18 cellular contexts compared by ENCODE assay signal in the genomic region with DNA sequence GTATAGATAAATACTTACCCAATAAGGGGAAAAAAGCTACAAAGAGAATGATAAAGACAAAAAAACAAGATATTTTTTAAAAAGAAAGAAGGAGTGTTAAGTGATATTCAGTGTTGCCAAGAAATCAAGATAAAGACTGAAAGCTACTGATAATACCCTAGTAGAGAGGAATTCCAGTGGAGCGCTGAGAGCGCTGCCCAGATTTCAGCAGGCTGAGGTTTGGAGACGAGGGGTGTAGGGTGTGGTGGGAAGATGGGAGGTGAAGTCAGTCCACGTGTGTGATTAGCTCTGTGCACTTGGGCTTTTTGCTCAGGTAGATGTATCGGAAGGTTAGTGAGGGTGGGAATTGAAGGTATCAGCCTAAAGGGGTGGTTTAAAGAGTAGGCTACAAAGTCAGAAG. TPM values are rescaled to one million over a fixed set of nuclear protein-coding genes. Genes with fewer than 3 reads are reported as not detected.
A peak's percentile ranks its signal among the peaks of the same experiment; 100 is the strongest.
DNase-seq lines count a peak whose midpoint lies in the region; ATAC-seq, FAIRE-seq and TF ChIP-seq lines count a peak whose summit lies in the region.
"Had no signal": no experiment of that assay in that cellular context is flagged by ENCODE, and none has a peak within 500 bp of the region (broad histone marks: within the 10 kb centered on the region; RNA-seq: fewer than 3 reads in every experiment).

No MANE protein-coding gene starts in this region.

- no peak overlapping the region for H2BK15ac ChIP-seq in H1 (ENCODE audit: low read length)

- H3K4me3 ChIP-seq in H1 (ENCODE audit: extremely low read depth in 1 of 4, insufficient read depth in 2 of 4, low read depth in 3 of 4, low read length in 4 of 4) = no peak overlapping the region
- no peak overlapping the region for H3K4me3 ChIP-seq in parathyroid adenoma (ENCODE audit: low read depth, low read length)
- H3K4me3 ChIP-seq in thyroid gland (replicated peaks in 1 of 3) = no peak overlapping the region
- H3K4me3 ChIP-seq in smooth muscle cell = no peak overlapping the region

- H2AFZ ChIP-seq in H1 (ENCODE audit: low read length) = no peak overlapping the region
- no peak overlapping the region for H2AFZ ChIP-seq in parathyroid adenoma
- no peak overlapping the region for H2AFZ ChIP-seq in smooth muscle cell (ENCODE audit: low read depth)

- H3K27ac Mint-ChIP-seq in WTC11 (no peak overlapping the region), glutamatergic neuron (ENCODE audit: unreplicated experiment) (peak overlapping the region; percentile 71), T-cell (no peak overlapping the region)
- H3K27ac Mint-ChIP-seq: CD4-positive, CD25-positive, alpha-beta regulatory T cell had no signal

- intact Hi-C loops in thyroid gland (cut with DNase I) = no loop called here

- H2BK5ac ChIP-seq in H1 (ENCODE audit: low read depth, low read length) = no peak overlapping the region

- no peak overlapping the region for H2BK20ac ChIP-seq in H1 (ENCODE audit: low read length)

- no peak overlapping the region for H3K27ac ChIP-seq in H1 (ENCODE audit: low read depth, low read length)
- no peak overlapping the region for H3K27ac ChIP-seq in parathyroid adenoma
- no peak overlapping the region for H3K27ac ChIP-seq in thyroid gland
- no peak overlapping the region for H3K27ac ChIP-seq in smooth muscle cell (ENCODE audit: low read depth)
- H3K27ac ChIP-seq: HL-60 had no signal

- no peak for TF ChIP-seq RAD21 in H1 (IDR thresholded peaks at IDR 0.05 in 1 of 2, conservative IDR thresholded peaks at IDR 0.05 in 1 of 2; ENCODE audit: low read depth in 2 of 2, low read length in 2 of 2)

- H3K79me1 ChIP-seq in H1 (ENCODE audit: low read depth, low read length) = no peaks in the 10 kb centered on the region

- TF ChIP-seq POLR2A in H1 (IDR thresholded peaks at IDR 0.05; ENCODE audit: control extremely low read depth in 1 of 2, low read depth in 2 of 2, low read length in 2 of 2) = no peak
- no peak for TF ChIP-seq POLR2A in thyroid gland (IDR thresholded peaks at IDR 0.05)

- H3F3A ChIP-seq in smooth muscle cell (ENCODE audit: low read depth) = no peaks in the 10 kb centered on the region

- H2BK12ac ChIP-seq in H1 (ENCODE audit: low read depth, low read length) = peak overlapping the region; percentile 68; the same call in 1 of the 2 replicates

- H2BK120ac ChIP-seq in H1 (replicated peaks; ENCODE audit: low read depth, low read length) = no peak overlapping the region

- H3K36me3 ChIP-seq in H1 (ENCODE audit: control insufficient read depth in 2 of 4, insufficient read depth in 4 of 4, low read length in 3 of 4) (no peaks in the 10 kb centered on the region), parathyroid adenoma (ENCODE audit: control insufficient read depth, insufficient read depth, low read length) (no peaks in the 10 kb centered on the region), thyroid gland (no peaks in the 10 kb centered on the region), smooth muscle cell (ENCODE audit: low read depth) (no peaks in the 10 kb centered on the region)
- H3K36me3 ChIP-seq: BE2C had no signal

- TF ChIP-seq EP300 in H1 (IDR thresholded peaks at IDR 0.05; ENCODE audit: borderline replicate concordance in 1 of 2, low read depth in 2 of 2, low read length in 2 of 2) = no peak

- no peak overlapping the region for H3K56ac ChIP-seq in H1 (replicated peaks; ENCODE audit: insufficient read length, low read depth, low read length)

- H3K9me3 ChIP-seq in H1 (ENCODE audit: insufficient read depth in 2 of 2, low read depth in 1 of 2, low read length in 1 of 2) (no peaks in the 10 kb centered on the region), parathyroid adenoma (ENCODE audit: control insufficient read depth, low read length) (no peaks in the 10 kb centered on the region), thyroid gland (no peaks in the 10 kb centered on the region), smooth muscle cell (replicated peaks; ENCODE audit: low read depth) (no peaks in the 10 kb centered on the region)
- H3K9me3 ChIP-seq: BE2C had no signal

- no peaks in the 10 kb centered on the region for H4K20me1 ChIP-seq in H1 (replicated peaks in 1 of 2; ENCODE audit: control insufficient read depth in 1 of 2, insufficient read depth in 2 of 2, low read length in 2 of 2)
- H4K20me1 ChIP-seq in smooth muscle cell (ENCODE audit: low read depth) = no peaks in the 10 kb centered on the region

- no peaks in the 10 kb centered on the region for H3K27me3 ChIP-seq in H1 (replicated peaks in 1 of 4; ENCODE audit: control insufficient read depth in 3 of 4, extremely low read depth in 1 of 4, insufficient read depth in 3 of 4, low read length in 3 of 4)
- H3K27me3 ChIP-seq in parathyroid adenoma (ENCODE audit: control insufficient read depth, insufficient read depth, low read length) = no peaks in the 10 kb centered on the region
- H3K27me3 ChIP-seq in thyroid gland = no peaks in the 10 kb centered on the region
- H3K27me3 ChIP-seq in smooth muscle cell (ENCODE audit: low read depth) = no peaks in the 10 kb centered on the region
- H3K27me3 ChIP-seq: BE2C had no signal

- 81% methylated on average over 5 of the region's 5 CpGs; no CpG with 5 or more reads in 1 of the 2 experiments for WGBS in H1 (ENCODE audit: extremely low coverage in 1 of 2, insufficient coverage in 1 of 2, insufficient read length in 1 of 2, insufficient replicate concordance in 2 of 2, low coverage in 1 of 2, low lambda C conversion rate in 2 of 2, missing lambda C conversion rate in 1 of 2), 2 experiments
- 77 to 84% methylated on average over 5 of the region's 5 CpGs for WGBS in thyroid gland, 2 donors
- WGBS in smooth muscle cell (ENCODE audit: low lambda C conversion rate) = 87% methylated on average over 5 of the region's 5 CpGs

- peak; percentile 15; the same call in 1 of the 2 replicates for ATAC-seq in WTC11
- no peak for ATAC-seq in T-cell (replicated peaks in 1 of 4)

- no peak for DNase-seq in WTC11 (ENCODE audit: low spot score)
- DNase-seq in H1 (ENCODE audit: low read depth in 1 of 2, low spot score in 2 of 2) = no peak
- no peak for DNase-seq in glutamatergic neuron
- DNase-seq in T-cell = no peak
- no peak for DNase-seq in thyroid gland
- no peak for DNase-seq in smooth muscle cell (lab: John Stamatoyannopoulos, UW; ENCODE audit: unreplicated experiment)
- DNase-seq: ACHN; BE2C; C1 segment of cervical spinal cord; CD4-positive, CD25-positive, alpha-beta regulatory T cell; CD8-positive, alpha-beta memory T cell; COR-L47; GDM1; HCEC 1CT had no signal

- H3K4ac ChIP-seq in H1 (replicated peaks; ENCODE audit: insufficient read length, low read depth, low read length) = no peak overlapping the region

- peak overlapping the region; percentile 56 for H4K91ac ChIP-seq in H1 (replicated peaks; ENCODE audit: insufficient read length, low read length)

- H4K5ac ChIP-seq in H1 (ENCODE audit: insufficient read length, low read depth, low read length) = no peak overlapping the region

- peaks cover 0 to 3% (median 0%) of the 10 kb centered on the region in 4 experiments; a peak in 1 of 7 replicates for H3K4me1 ChIP-seq in H1 (replicated peaks in 1 of 4; ENCODE audit: control insufficient read depth in 3 of 4, insufficient read depth in 4 of 4, low read length in 3 of 4)
- H3K4me1 ChIP-seq in parathyroid adenoma = no peaks in the 10 kb centered on the region
- no peaks in the 10 kb centered on the region for H3K4me1 ChIP-seq in thyroid gland
- no peaks in the 10 kb centered on the region for H3K4me1 ChIP-seq in smooth muscle cell (ENCODE audit: low read depth)
- H3K4me1 ChIP-seq: BE2C had no signal

- FAIRE-seq in H1 (lab: Jason Lieb, UNC) = no peak
- FAIRE-seq: A204.1, H54 had no signal

- no peak overlapping the region for H4K8ac ChIP-seq in H1 (ENCODE audit: extremely low read depth, insufficient read depth, low read length)

- H3K4me2 ChIP-seq in H1 (ENCODE audit: insufficient read depth in 1 of 2, low read depth in 2 of 2, low read length in 2 of 2) = no peak overlapping the region
- H3K4me2 ChIP-seq in parathyroid adenoma (ENCODE audit: low read length) = peak overlapping the region; percentile 6
- H3K4me2 ChIP-seq in smooth muscle cell = no peak overlapping the region

- no peak overlapping the region for H2AK5ac ChIP-seq in H1 (ENCODE audit: low read depth, low read length)

- peaks cover 23% of the 10 kb centered on the region for H3K4me1 Mint-ChIP-seq in WTC11
- peaks cover 16% of the 10 kb centered on the region for H3K4me1 Mint-ChIP-seq in glutamatergic neuron (ENCODE audit: low read depth, unreplicated experiment)
- H3K4me1 Mint-ChIP-seq in T-cell = no peaks in the 10 kb centered on the region
- H3K4me1 Mint-ChIP-seq: CD4-positive, CD25-positive, alpha-beta regulatory T cell; CD8-positive, alpha-beta memory T cell had no signal

- TF ChIP-seq CTCF in WTC11 (IDR thresholded peaks at IDR 0.05) = no peak
- no peak for TF ChIP-seq CTCF in H1 (IDR thresholded peaks at IDR 0.05; ENCODE audit: control extremely low read depth in 1 of 3, insufficient read depth in 1 of 3, low read depth in 1 of 3, low read length in 3 of 3)
- TF ChIP-seq CTCF in glutamatergic neuron (IDR thresholded peaks at IDR 0.05; ENCODE audit: partially characterized antibody, unreplicated experiment) = no peak
- no peak for TF ChIP-seq CTCF in parathyroid adenoma (IDR thresholded peaks at IDR 0.05)
- TF ChIP-seq CTCF in thyroid gland (IDR thresholded peaks at IDR 0.05) = no peak
- no peak for TF ChIP-seq CTCF in smooth muscle cell (IDR thresholded peaks at IDR 0.05; ENCODE audit: borderline replicate concordance, insufficient read depth, poor library complexity, severe bottlenecking)

- CTCF ChIA-PET in WTC11 (lab: Charles Lee) = interaction anchor here (2.8 kb wide), 1 partner anchor 10 kb away, joined by 10 read pairs; no protein-coding TSS in a partner anchor
- CTCF ChIA-PET in H1 (lab: Charles Lee; ENCODE audit: partially characterized antibody) = interaction anchor here (0.9 to 3.1 kb wide), 6 partner anchors 10 to 135 kb away, joined by 3 to 18 read pairs (median 6); no protein-coding TSS in a partner anchor
- CTCF ChIA-PET in T-cell (lab: Charles Lee) = interaction anchor here in 1 of 2 donors (1.3 kb wide), 1 partner anchor 16 kb away, joined by 8 read pairs; no protein-coding TSS in a partner anchor

- H3K23ac ChIP-seq in H1 (ENCODE audit: insufficient read length) = no peak overlapping the region

- H3K9ac ChIP-seq in H1 (replicated peaks in 1 of 4; ENCODE audit: extremely low read depth in 1 of 4, low read depth in 3 of 4, low read length in 3 of 4) (no peak overlapping the region), parathyroid adenoma (no peak overlapping the region), smooth muscle cell (ENCODE audit: low read depth) (no peak overlapping the region)

- H3K14ac ChIP-seq in H1 (ENCODE audit: insufficient read length) = no peak overlapping the region

- H3K9me3 Mint-ChIP-seq in WTC11 (peaks cover 5% of the 10 kb centered on the region), glutamatergic neuron (ENCODE audit: unreplicated experiment) (peaks cover 6% of the 10 kb centered on the region), T-cell (no peaks in the 10 kb centered on the region)

- H3K27me3 Mint-ChIP-seq in WTC11 (ENCODE audit: low read depth) (no peaks in the 10 kb centered on the region), glutamatergic neuron (ENCODE audit: unreplicated experiment) (peaks cover 4% of the 10 kb centered on the region), T-cell (peaks cover 3 to 6% of the 10 kb centered on the region in 2 donors)
- H3K27me3 Mint-ChIP-seq: CD4-positive, CD25-positive, alpha-beta regulatory T cell had no signal

- no peak overlapping the region; the same call in 1 of the 2 replicates for H3K18ac ChIP-seq in H1 (ENCODE audit: extremely low read depth, low read length)

- H3K36me3 Mint-ChIP-seq in WTC11 (no peaks in the 10 kb centered on the region), glutamatergic neuron (ENCODE audit: unreplicated experiment) (peaks cover 14% of the 10 kb centered on the region), T-cell (no peaks in the 10 kb centered on the region)
- H3K36me3 Mint-ChIP-seq: CD4-positive, CD25-positive, alpha-beta regulatory T cell; CD8-positive, alpha-beta memory T cell had no signal

- no peak overlapping the region for H3K4me3 Mint-ChIP-seq in WTC11
- H3K4me3 Mint-ChIP-seq in glutamatergic neuron (ENCODE audit: unreplicated experiment) = no peak overlapping the region
- H3K4me3 Mint-ChIP-seq in T-cell = no peak overlapping the region
- H3K4me3 Mint-ChIP-seq: CD4-positive, CD25-positive, alpha-beta regulatory T cell; CD8-positive, alpha-beta memory T cell had no signal

- H3K79me2 ChIP-seq in H1 (ENCODE audit: control insufficient read depth in 1 of 2, insufficient read depth in 2 of 2, low read length in 2 of 2) (no peaks in the 10 kb centered on the region), parathyroid adenoma (peaks cover 2% of the 10 kb centered on the region), smooth muscle cell (ENCODE audit: low read depth) (no peaks in the 10 kb centered on the region)

- POLR2A ChIA-PET in WTC11 (lab: Charles Lee) (interaction anchor here (1.0 kb wide), 1 partner anchor 10 kb away, joined by 3 read pairs; no protein-coding TSS in a partner anchor), H1 (lab: Charles Lee; ENCODE audit: partially characterized antibody) (interaction anchor here (0.8 kb wide), 1 partner anchor 126 kb away, joined by 4 read pairs; no protein-coding TSS in a partner anchor), T-cell (lab: Charles Lee) (no interaction called here)

- no peaks in the 10 kb centered on the region for H3K23me2 ChIP-seq in H1 (ENCODE audit: low read depth, low read length)

RNA-seq across cellular contexts. Expression of a gene that starts 47.8 kb away (rescaled TPM):
- total RNA-seq in WTC11 (2021) (1.5 to 2.1 TPM (median 1.8 TPM) in 3 replicates), glutamatergic neuron (ENCODE audit: unreplicated experiment) (150 TPM), T-cell (not detected), thyroid gland (1 to 10 TPM in 2 of 4 donors, under 1 TPM in 1, not detected in 1; 0.78 to 6.2 (median 1.3) TPM), smooth muscle cell (0.85 and 6.2 TPM in 2 replicates)
- total RNA-seq in H1 (2021; fragmentation: NEBNext Ultra II Directional; extraction: Animal tissue kit (Norgen Biotek cat#: 25700)) = 1.7 and 2.0 TPM in 2 replicates
- polyA plus RNA-seq in H1 (2011; rRNA removed) (0.31 and 0.83 TPM in 2 replicates), smooth muscle cell (0.15 and 1.9 TPM in 2 replicates)
- polyA plus RNA-seq in H1 (2011; cell fraction: cytosol; rRNA removed) = 0.41 TPM
- 0.87 TPM for polyA plus RNA-seq in H1 (2011; cell fraction: nucleus; rRNA removed)
- polyA plus RNA-seq in H1 (2012, experiment 1 of 2) = 0.61 to 1.2 TPM (median 0.85 TPM) in 4 replicates
- 0.31 TPM for polyA plus RNA-seq in H1 (2012, experiment 2 of 2)
- polyA plus RNA-seq in H1 (2013, experiment 1 of 2) = 0.91 TPM
- polyA plus RNA-seq in H1 (2013, experiment 2 of 2) = 0.99 TPM
- polyA minus RNA-seq in H1 (2011; rRNA and poly(A)+ RNA removed) = 0.88 and 2.1 TPM in 2 replicates
- polyA minus RNA-seq in H1 (2011; cell fraction: cytosol; rRNA and poly(A)+ RNA removed) = 0.51 TPM
- polyA minus RNA-seq in H1 (2011; cell fraction: nucleus; rRNA and poly(A)+ RNA removed) = 3.4 TPM
- total RNA-seq: CD4-positive, CD25-positive, alpha-beta regulatory T cell; CD8-positive, alpha-beta memory T cell had no signal
- polyA plus RNA-seq: CD4-positive, CD25-positive, alpha-beta regulatory T cell; CD8-positive, alpha-beta memory T cell had no signal

Comparison
In these comparisons a context has a peak if more than half of its experiments do, and no peak if none do; other contexts are left out.
1. RNA of a gene that starts 47.8 kb away (total RNA-seq): 150 TPM in glutamatergic neuron (single experiment); 0.85 to 6.2 TPM in smooth muscle cell, 1.7 to 2.0 TPM in H1, 1.5 to 2.1 TPM in WTC11, 0.78 to 6.2 TPM in thyroid gland and not detected in T-cell; every median in the first group is over 10 times any median in the second.
2. POLR2A ChIA-PET loops: an anchor here in WTC11 (1.0 kb wide) and H1 (0.8 kb wide); none called in T-cell.